In genomic region chr14:76718306-76719075, GRCh38 we compare ENCODE assay signal across 26 cellular contexts. TPM values are rescaled to one million over a fixed set of nuclear protein-coding genes. Genes with fewer than 3 reads are reported as not detected.
"Had no signal": no experiment of that assay in that cellular context is flagged by ENCODE, and none has a peak within 500 bp of the region (broad histone marks: within the 10 kb centered on the region; RNA-seq: fewer than 3 reads in every experiment).

No MANE protein-coding gene starts in this region.

- H3K9me2 ChIP-seq: SK-N-SH had no signal

- DNase-seq: activated CD4-positive, alpha-beta memory T cell treated with anti-CD3 and anti-CD28 coated beads for 36 hours; activated CD4-positive, alpha-beta T cell treated with anti-CD3 and anti-CD28 coated beads, Interleukin-2, amount 10 ng/mL, durations not matched to agents 7 days and 5 days; activated CD4-positive, CD25-positive, alpha-beta regulatory T cell; activated CD8-positive, alpha-beta memory T cell treated with anti-CD3 and anti-CD28 coated beads, Interleukin-2, amount 50 U/mL, for 4 hours; activated gamma-delta T cell treated with Interleukin-2 at 50 U/mL for 16 hours; activated naive CD4-positive, alpha-beta T cell treated with anti-CD3 and anti-CD28 coated beads, Interleukin-2, amount 50 U/mL, for 16 hours; activated naive CD8-positive, alpha-beta T cell treated with anti-CD3 and anti-CD28 coated beads, Interleukin-2, amount 10 ng/mL, durations not matched to agents 7 days and 5 days; activated T-cell treated with anti-CD3 and anti-CD28 coated beads, Interleukin-2, amount 50 U/mL, for 72 hours; adrenal gland; anterior cingulate cortex; caudate nucleus; MG63; MV-4-11; NCI-H1092 treated with DMSO at 0.1 percent for 48 hours; NCI-H1417 treated with DMSO at 0.1 percent for 48 hours; NCI-H2029; NCI-H2107; NCI-H226; NCI-H526; SJCRH30; SK-N-SH; T-helper 1 cell had no signal

- H3K9ac ChIP-seq: KMS-11, SK-N-SH had no signal

- H3K27ac Mint-ChIP-seq: activated CD4-positive, alpha-beta memory T cell treated with anti-CD3 and anti-CD28 coated beads for 36 hours; activated CD4-positive, alpha-beta T cell treated with anti-CD3 and anti-CD28 coated beads, Interleukin-2, amount 10 ng/mL, durations not matched to agents 7 days and 5 days; activated naive CD8-positive, alpha-beta T cell treated with anti-CD3 and anti-CD28 coated beads, Interleukin-2, amount 10 ng/mL, durations not matched to agents 7 days and 5 days; activated T-cell treated with anti-CD3 and anti-CD28 coated beads, Interleukin-2, amount 50 U/mL, for 72 hours; activated T-helper 2 cell treated with anti-CD3 and anti-CD28 coated beads, Interferon-gamma antibody, Interleukin-2, Interleukin-4, amounts not matched to agents 10 μg/mL and 5 μg/mL and 100 μg/mL, durations not matched to agents 14 hours and 24 hours and 36 hours had no signal

- H3K4me2 ChIP-seq: KMS-11, SK-N-SH had no signal

- ATAC-seq: activated T-cell treated with anti-CD3 and anti-CD28 coated beads, Interleukin-2, amount 50 U/mL, for 72 hours had no signal

- H3K27me3 ChIP-seq: adrenal gland, MG63, SJCRH30 had no signal

- H3K9me3 Mint-ChIP-seq: activated CD4-positive, alpha-beta memory T cell treated with anti-CD3 and anti-CD28 coated beads for 36 hours; activated CD4-positive, alpha-beta T cell treated with anti-CD3 and anti-CD28 coated beads, Interleukin-2, amount 10 ng/mL, durations not matched to agents 7 days and 5 days; activated naive CD8-positive, alpha-beta T cell treated with anti-CD3 and anti-CD28 coated beads, Interleukin-2, amount 10 ng/mL, durations not matched to agents 7 days and 5 days; activated T-cell treated with anti-CD3 and anti-CD28 coated beads, Interleukin-2, amount 50 U/mL, for 72 hours; activated T-helper 2 cell treated with anti-CD3 and anti-CD28 coated beads, Interferon-gamma antibody, Interleukin-2, Interleukin-4, amounts not matched to agents 10 μg/mL and 5 μg/mL and 100 μg/mL, durations not matched to agents 14 hours and 24 hours and 36 hours had no signal

- H3K36me3 ChIP-seq: adrenal gland, MG63, SJCRH30 had no signal

- H3K36me3 Mint-ChIP-seq: activated CD4-positive, alpha-beta memory T cell treated with anti-CD3 and anti-CD28 coated beads for 36 hours; activated naive CD8-positive, alpha-beta T cell treated with anti-CD3 and anti-CD28 coated beads, Interleukin-2, amount 10 ng/mL, durations not matched to agents 7 days and 5 days had no signal

- H3K4me3 Mint-ChIP-seq: activated CD4-positive, alpha-beta memory T cell treated with anti-CD3 and anti-CD28 coated beads for 36 hours; activated CD4-positive, alpha-beta T cell treated with anti-CD3 and anti-CD28 coated beads, Interleukin-2, amount 10 ng/mL, durations not matched to agents 7 days and 5 days; activated naive CD8-positive, alpha-beta T cell treated with anti-CD3 and anti-CD28 coated beads, Interleukin-2, amount 10 ng/mL, durations not matched to agents 7 days and 5 days; activated T-cell treated with anti-CD3 and anti-CD28 coated beads, Interleukin-2, amount 50 U/mL, for 72 hours had no signal

- H3K9me3 ChIP-seq: adrenal gland, MG63, SJCRH30, SK-N-SH had no signal

- H3K4me3 ChIP-seq: adrenal gland, MG63, SJCRH30 had no signal

- H3K27ac ChIP-seq: KMS-11, SJCRH30, VCaP had no signal

RNA-seq across cellular contexts. Expression of gene VASH1, which starts 42.8 kb away (rescaled TPM):
- total RNA-seq: OCI-LY7 had no signal
